In genomic region chr7:49776994-49777393, GRCh38 we compare ENCODE assay signal across 15 cellular contexts. TPM values are rescaled to one million over a fixed set of nuclear protein-coding genes. Genes with fewer than 3 reads are reported as not detected.
DNase-seq lines count a peak whose midpoint lies in the region; ATAC-seq, FAIRE-seq and TF ChIP-seq lines count a peak whose summit lies in the region.
"Had no signal": no experiment of that assay in that cellular context is flagged by ENCODE, and none has a peak within 500 bp of the region (broad histone marks: within the 10 kb centered on the region; RNA-seq: fewer than 3 reads in every experiment).

No MANE protein-coding gene starts in this region.

- no peaks in the 10 kb centered on the region for H3K36me3 ChIP-seq in spleen
- H3K36me3 ChIP-seq: lower lobe of right lung, pancreas had no signal

- H3K4me3 Mint-ChIP-seq in WTC11 = peak overlapping the region; percentile 52; the same call in 1 of the 2 replicates
- H3K4me3 Mint-ChIP-seq: activated CD4-positive, alpha-beta T cell treated with anti-CD3 and anti-CD28 coated beads for 36 hours; CD4-positive, alpha-beta memory T cell; stimulated activated naive B cell treated with anti-CD40 and anti-IgM and Interleukin-4, amounts not matched to agents 10 μg/mL and 1 μg/mL and 100 μg/mL, for 72 hours had no signal

- CTCF ChIA-PET in WTC11 (lab: Charles Lee) = interaction anchor here (0.7 to 3.3 kb wide), 16 partner anchors 11 to 1440 kb away, joined by 3 to 39 read pairs (median 5); no protein-coding TSS in a partner anchor

- TF ChIP-seq CTCF in D721Med (IDR thresholded peaks at IDR 0.05; ENCODE audit: insufficient read depth, missing control alignments) = peak; percentile 20
- peak; percentile 37 for TF ChIP-seq CTCF in GM13977 (IDR thresholded peaks at IDR 0.05; ENCODE audit: extremely low read depth, insufficient read depth, missing control alignments)
- peak; percentile 43; the same call in 1 of the 2 replicates for TF ChIP-seq CTCF in WTC11 (IDR thresholded peaks at IDR 0.05)
- no peak for TF ChIP-seq CTCF in spleen (IDR thresholded peaks at IDR 0.05 in 8 of 11, conservative IDR thresholded peaks at IDR 0.05 in 3 of 11)

- WGBS in spleen, 5 donors = 11 to 39% (median 33%) methylated on average over 2 of the region's 2 CpGs

- H3K9me3 ChIP-seq in spleen = no peaks in the 10 kb centered on the region
- H3K9me3 ChIP-seq: lower lobe of right lung, pancreas had no signal

- no peak overlapping the region for H3K4me3 ChIP-seq in spleen
- H3K4me3 ChIP-seq: lower lobe of right lung, pancreas had no signal

- peaks cover 25% of the 10 kb centered on the region for H3K4me1 Mint-ChIP-seq in WTC11

- no peak for TF ChIP-seq POLR2A in H54 (IDR thresholded peaks at IDR 0.05; ENCODE audit: low read depth, low read length)
- no peak for TF ChIP-seq POLR2A in spleen (IDR thresholded peaks at IDR 0.05)

- POLR2A ChIA-PET in WTC11 (lab: Charles Lee) = no interaction called here

- DNase-seq in D721Med (ENCODE audit: insufficient read length, low spot score) = no peak
- no peak for DNase-seq in GM13977 (ENCODE audit: low spot score)
- peak; percentile 73 for DNase-seq in WTC11 (ENCODE audit: low spot score)
- peak; percentile 38 for DNase-seq in inferior parietal cortex (ENCODE audit: extremely low spot score)
- DNase-seq in H54 (ENCODE audit: insufficient read length, low spot score) = no peak
- DNase-seq in spleen = no peak
- DNase-seq: activated CD4-positive, alpha-beta T cell treated with anti-CD3 and anti-CD28 coated beads for 36 hours; CD4-positive, alpha-beta memory T cell; lower lobe of right lung; NCI-H510A; pancreas; stimulated activated naive B cell treated with anti-CD40 and anti-IgM and Interleukin-4, amounts not matched to agents 10 μg/mL and 1 μg/mL and 100 μg/mL, for 72 hours had no signal

- H3K27me3 ChIP-seq in spleen (replicated peaks in 1 of 7) = peaks cover 4 to 68% (median 41%) of the 10 kb centered on the region in 7 donors

- intact Hi-C loops in spleen (cut with DNase I; ENCODE audit: low total_unique reads) = no loop called here

- peaks cover 0 to 34% (median 29%) of the 10 kb centered on the region in 6 donors for H3K4me1 ChIP-seq in spleen

- ATAC-seq in WTC11 = peak; percentile 42
- ATAC-seq in GM19395 (IDR thresholded peaks at IDR 0.05; ENCODE audit: unreplicated experiment) = no peak
- ATAC-seq in HG03175 (IDR thresholded peaks at IDR 0.05; ENCODE audit: unreplicated experiment) = no peak
- ATAC-seq: activated CD4-positive, alpha-beta T cell treated with anti-CD3 and anti-CD28 coated beads for 36 hours; lower lobe of right lung; stimulated activated naive B cell treated with anti-CD40 and anti-IgM and Interleukin-4, amounts not matched to agents 10 μg/mL and 1 μg/mL and 100 μg/mL, for 72 hours had no signal

- H3K27me3 Mint-ChIP-seq in WTC11 (ENCODE audit: low read depth) = peaks cover 51% of the 10 kb centered on the region

- peak; percentile 6 for FAIRE-seq in D721Med (lab: Jason Lieb, UNC)
- no peak for FAIRE-seq in H54 (lab: Jason Lieb, UNC)
- FAIRE-seq: colon, pancreas had no signal

- no peak overlapping the region for H3K27ac Mint-ChIP-seq in WTC11
- H3K27ac Mint-ChIP-seq: activated CD4-positive, alpha-beta T cell treated with anti-CD3 and anti-CD28 coated beads for 36 hours; CD4-positive, alpha-beta memory T cell; stimulated activated naive B cell treated with anti-CD40 and anti-IgM and Interleukin-4, amounts not matched to agents 10 μg/mL and 1 μg/mL and 100 μg/mL, for 72 hours had no signal

- H3K36me3 Mint-ChIP-seq in WTC11 = peaks cover 6% of the 10 kb centered on the region; the same call in 1 of the 2 replicates
- H3K36me3 Mint-ChIP-seq: stimulated activated naive B cell treated with anti-CD40 and anti-IgM and Interleukin-4, amounts not matched to agents 10 μg/mL and 1 μg/mL and 100 μg/mL, for 72 hours had no signal

- H3K9me3 Mint-ChIP-seq in WTC11 = peaks cover 11% of the 10 kb centered on the region
- H3K9me3 Mint-ChIP-seq: stimulated activated naive B cell treated with anti-CD40 and anti-IgM and Interleukin-4, amounts not matched to agents 10 μg/mL and 1 μg/mL and 100 μg/mL, for 72 hours had no signal

- no peak overlapping the region for H3K27ac ChIP-seq in spleen
- H3K27ac ChIP-seq: lower lobe of right lung, pancreas had no signal

- in situ Hi-C loops in GM13977 (cut with MboI; ENCODE audit: low pct_unique_long_range_greater_than_20kb, low sequenced_read_pairs, unreplicated experiment) = no loop called here

TF ChIP-seq in WTC11, 78 proteins besides CTCF, POLR2A, EP300 and RAD21:
- TF ChIP-seq E2F1 (CRISPR knock-in tag; IDR thresholded peaks at IDR 0.05) (no peak), SMAD3 (CRISPR knock-in tag; IDR thresholded peaks at IDR 0.05; ENCODE audit: borderline replicate concordance) (no peak), ZMAT4 (CRISPR knock-in tag; IDR thresholded peaks at IDR 0.05) (no peak), NR1H2 (CRISPR knock-in tag; IDR thresholded peaks at IDR 0.05) (no peak), GRHL2 (CRISPR knock-in tag; IDR thresholded peaks at IDR 0.05; ENCODE audit: insufficient replicate concordance, severe bottlenecking) (no peak), ERG (CRISPR knock-in tag; IDR thresholded peaks at IDR 0.05) (no peak), HMGA2 (CRISPR knock-in tag; IDR thresholded peaks at IDR 0.05) (no peak), FOXK1 (CRISPR knock-in tag; IDR thresholded peaks at IDR 0.05) (no peak), ATF1 (CRISPR knock-in tag; IDR thresholded peaks at IDR 0.05) (no peak), EMX1 (CRISPR knock-in tag; IDR thresholded peaks at IDR 0.05) (no peak), STAT6 (CRISPR knock-in tag; conservative IDR thresholded peaks at IDR 0.05; ENCODE audit: low read depth) (no peak), HMGXB4 (CRISPR knock-in tag; IDR thresholded peaks at IDR 0.05) (no peak), TP53 (CRISPR knock-in tag; IDR thresholded peaks at IDR 0.05) (no peak)

RNA-seq across cellular contexts. Expression of gene VWC2, which starts 3.6 kb away (rescaled TPM):
- 0.79 to 0.85 TPM (median 0.82 TPM) in 3 replicates for total RNA-seq in WTC11 (2021)
- total RNA-seq in spleen = under 1 TPM in 2 of 7 donors, not detected in 5; 0.07 to 0.11 TPM
- under 1 TPM in 1 of 3 donors, not detected in 2; under 0.01 TPM for polyA plus RNA-seq in spleen
- total RNA-seq: activated CD4-positive, alpha-beta T cell treated with anti-CD3 and anti-CD28 coated beads for 36 hours; CD4-positive, alpha-beta memory T cell had no signal
- polyA plus RNA-seq: CD4-positive, alpha-beta memory T cell had no signal

Comparison
In these comparisons a context has a peak if more than half of its experiments do, and no peak if none do; other contexts are left out.
1. DNase-seq: peak in WTC11 (single experiment) and inferior parietal cortex (single experiment); none in D721Med (single experiment), GM13977 (single experiment), H54 (single experiment) and spleen (single experiment).
2. CTCF ChIP-seq: peak in D721Med (single experiment), GM13977 (single experiment) and WTC11 (single experiment); none in spleen (0 of 11).